In the genomic region with DNA sequence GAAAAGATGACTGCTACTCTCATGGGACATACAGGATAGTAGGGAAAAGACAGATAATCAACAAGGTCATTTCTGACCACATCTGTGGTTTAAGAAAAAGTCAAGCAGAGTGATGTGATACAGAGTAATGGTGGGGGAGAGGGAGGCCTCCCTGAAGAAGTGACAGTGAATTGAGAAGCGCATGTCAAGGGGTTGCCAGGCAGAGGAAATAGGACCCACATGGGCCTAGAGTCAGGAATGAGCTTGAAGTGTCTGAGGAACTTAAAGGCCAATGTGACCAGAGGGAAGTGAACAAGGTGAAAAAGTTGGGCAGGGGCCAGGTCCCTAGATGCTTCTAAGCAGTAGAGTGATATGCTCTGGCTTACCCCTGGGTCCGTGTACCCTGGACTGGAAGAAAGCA, we compare ENCODE assay signal across 23 cellular contexts.
DNase-seq lines count a peak whose midpoint lies in the region; ATAC-seq and TF ChIP-seq lines count a peak whose summit lies in the region.
"Had no signal": no experiment of that assay in that cellular context is flagged by ENCODE, and none has a peak within 500 bp of the region (broad histone marks: within the 10 kb centered on the region; RNA-seq: fewer than 3 reads in every experiment).

No MANE protein-coding gene starts in this region.

- H3K9me3 ChIP-seq in T-helper 17 cell (ENCODE audit: control insufficient read depth, low read length, poor library complexity, severe bottlenecking) (no peaks in the 10 kb centered on the region), psoas muscle (no peaks in the 10 kb centered on the region), Karpas-422 (ENCODE audit: low read length) (no peaks in the 10 kb centered on the region)
- H3K9me3 ChIP-seq: MG63, mucosa of descending colon, Peyer's patch had no signal

- no peak overlapping the region for H3K9ac ChIP-seq in Karpas-422 (ENCODE audit: low read length)

- no peak overlapping the region for H2AFZ ChIP-seq in Karpas-422 (ENCODE audit: low read length)
- H2AFZ ChIP-seq: hepatocyte had no signal

- peak overlapping the region; percentile 72 for H3K27ac Mint-ChIP-seq in T-helper 17 cell
- peak overlapping the region; percentile 35 for H3K27ac Mint-ChIP-seq in type B pancreatic cell

- H3K4me1 Mint-ChIP-seq in T-helper 17 cell, result peaks cover 15% of the 10 kb centered on the region
- peaks cover 39% of the 10 kb centered on the region for H3K4me1 Mint-ChIP-seq in type B pancreatic cell (ENCODE audit: unreplicated experiment)
- H3K4me1 Mint-ChIP-seq: CD8-positive, alpha-beta memory T cell; immature natural killer cell had no signal

- H3K36me3 Mint-ChIP-seq in T-helper 17 cell (ENCODE audit: low read depth) (peaks cover 2% of the 10 kb centered on the region), type B pancreatic cell (no peaks in the 10 kb centered on the region)
- H3K36me3 Mint-ChIP-seq: CD8-positive, alpha-beta memory T cell had no signal

- H3K36me3 ChIP-seq in psoas muscle (ENCODE audit: insufficient read depth in 1 of 2, low read depth in 1 of 2) (no peaks in the 10 kb centered on the region), Karpas-422 (ENCODE audit: insufficient read depth, low read length) (no peaks in the 10 kb centered on the region)
- H3K36me3 ChIP-seq: MG63, Peyer's patch had no signal

- H3K4me3 ChIP-seq in coronary artery (no peak overlapping the region), psoas muscle (no peak overlapping the region), Karpas-422 (ENCODE audit: low read length) (no peak overlapping the region)
- H3K4me3 ChIP-seq: dorsolateral prefrontal cortex, GM12878, hepatocyte, MG63, mucosa of descending colon, Peyer's patch had no signal

- H3K9me3 Mint-ChIP-seq in type B pancreatic cell, result no peaks in the 10 kb centered on the region
- H3K9me3 Mint-ChIP-seq: CD8-positive, alpha-beta memory T cell; immature natural killer cell had no signal

- TF ChIP-seq CTCF in coronary artery (IDR thresholded peaks at IDR 0.05), result no peak
- no peak for TF ChIP-seq CTCF in psoas muscle (IDR thresholded peaks at IDR 0.05)
- no peak for TF ChIP-seq CTCF in type B pancreatic cell (conservative IDR thresholded peaks at IDR 0.05)

- H3K27me3 Mint-ChIP-seq in T-helper 17 cell, result no peaks in the 10 kb centered on the region
- H3K27me3 Mint-ChIP-seq in type B pancreatic cell, result no peaks in the 10 kb centered on the region

- ATAC-seq in T-helper 17 cell (no peak), psoas muscle (peak in 1 of 4 donors; percentile 47), HG02970 (IDR thresholded peaks at IDR 0.05; ENCODE audit: low FRiP score, unreplicated experiment) (no peak)
- ATAC-seq: GM12878, mucosa of descending colon had no signal

- no peak overlapping the region for H3K4me3 Mint-ChIP-seq in T-helper 17 cell
- H3K4me3 Mint-ChIP-seq in type B pancreatic cell, result no peak overlapping the region
- H3K4me3 Mint-ChIP-seq: CD8-positive, alpha-beta memory T cell; immature natural killer cell had no signal

- no peaks in the 10 kb centered on the region for H3K27me3 ChIP-seq in psoas muscle (ENCODE audit: insufficient read depth in 3 of 3, low read length in 2 of 3)
- H3K27me3 ChIP-seq in Karpas-422 (ENCODE audit: low read length), result no peaks in the 10 kb centered on the region
- H3K27me3 ChIP-seq: dorsolateral prefrontal cortex, hepatocyte, MG63, Peyer's patch had no signal

- no peaks in the 10 kb centered on the region for H3K9me2 ChIP-seq in Karpas-422 (replicated peaks; ENCODE audit: insufficient read depth, low read length)

- H3K4me1 ChIP-seq in psoas muscle, result peaks cover 49% of the 10 kb centered on the region
- no peaks in the 10 kb centered on the region for H3K4me1 ChIP-seq in Karpas-422 (ENCODE audit: low read length)

- whole genome bisulfite sequencing in psoas muscle, 3 donors, result 48 to 74% (median 61%) methylated on average over 2 of the region's 2 CpGs

- DNase-seq in T-helper 17 cell (no peak), coronary artery (ENCODE audit: low spot score) (peak; percentile 60), psoas muscle (no peak), type B pancreatic cell (ENCODE audit: extremely low spot score, unreplicated experiment) (no peak), DMS114 treated with DMSO at 0.1 percent for 48 hours (lab: John Stamatoyannopoulos, UW; ENCODE audit: unreplicated experiment) (no peak), Karpas-422 (no peak)
- DNase-seq: activated CD4-positive, alpha-beta T cell treated with anti-CD3 and anti-CD28 coated beads, Interleukin-2, amount 50 U/mL, for 1 hour; amniotic stem cell; CD8-positive, alpha-beta memory T cell; DMS79; dorsolateral prefrontal cortex; foreskin fibroblast; immature natural killer cell; MG63; mucosa of descending colon; NCI-H1436; NK-92 treated with Interleukin-12 subunit alpha and Interleukin-12 subunit beta, amount 100 ng/mL, for 24 hours; stimulated activated CD4-positive, alpha-beta T cell treated with anti-CD3 and anti-CD28 coated beads, Interleukin-4, amount 100 ng/mL, for 24 hours had no signal

- no peaks in the 10 kb centered on the region for H3K79me2 ChIP-seq in Karpas-422 (ENCODE audit: low read length)
- H3K79me2 ChIP-seq: hepatocyte had no signal

- intact Hi-C loops in psoas muscle (cut with DNase I), result no loop called here

- H3K27ac ChIP-seq in coronary artery (peak overlapping the region; percentile 85 to 87), psoas muscle (peak overlapping the region; percentile 77), Karpas-422 (ENCODE audit: low read length) (no peak overlapping the region)
- H3K27ac ChIP-seq: hepatocyte, VCaP had no signal

- no peaks in the 10 kb centered on the region for H4K20me1 ChIP-seq in Karpas-422 (ENCODE audit: insufficient read depth, low read depth, low read length)

- H3K4me2 ChIP-seq in Karpas-422 (ENCODE audit: low read depth, low read length, poor library complexity, severe bottlenecking), result no peak overlapping the region
- H3K4me2 ChIP-seq: hepatocyte had no signal
